In the genomic region with DNA sequence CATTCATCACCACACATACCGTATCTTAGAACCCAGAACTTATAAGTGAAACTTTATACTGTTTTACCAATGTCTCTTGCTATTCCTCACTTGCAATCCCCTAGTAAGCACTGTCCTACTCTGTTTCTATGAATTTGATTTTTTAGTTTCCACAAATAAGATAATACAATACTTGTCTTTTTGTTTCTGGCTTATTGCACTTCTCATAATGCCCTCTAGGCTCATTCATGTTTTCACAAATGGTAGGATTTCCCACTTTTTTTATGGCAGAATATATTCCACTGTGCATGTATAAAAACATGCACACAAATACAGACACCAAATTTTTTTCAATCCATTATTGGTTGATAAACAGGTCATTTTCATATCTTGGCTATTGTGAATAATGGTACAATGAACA, we compare ENCODE assay signal across 1 cellular context.
TF ChIP-seq lines count a peak whose summit lies in the region.

No MANE protein-coding gene starts in this region.

TF ChIP-seq in WTC11, 78 proteins besides CTCF, POLR2A, EP300 and RAD21 (continued from another document):
- TF ChIP-seq, protein P1, sequence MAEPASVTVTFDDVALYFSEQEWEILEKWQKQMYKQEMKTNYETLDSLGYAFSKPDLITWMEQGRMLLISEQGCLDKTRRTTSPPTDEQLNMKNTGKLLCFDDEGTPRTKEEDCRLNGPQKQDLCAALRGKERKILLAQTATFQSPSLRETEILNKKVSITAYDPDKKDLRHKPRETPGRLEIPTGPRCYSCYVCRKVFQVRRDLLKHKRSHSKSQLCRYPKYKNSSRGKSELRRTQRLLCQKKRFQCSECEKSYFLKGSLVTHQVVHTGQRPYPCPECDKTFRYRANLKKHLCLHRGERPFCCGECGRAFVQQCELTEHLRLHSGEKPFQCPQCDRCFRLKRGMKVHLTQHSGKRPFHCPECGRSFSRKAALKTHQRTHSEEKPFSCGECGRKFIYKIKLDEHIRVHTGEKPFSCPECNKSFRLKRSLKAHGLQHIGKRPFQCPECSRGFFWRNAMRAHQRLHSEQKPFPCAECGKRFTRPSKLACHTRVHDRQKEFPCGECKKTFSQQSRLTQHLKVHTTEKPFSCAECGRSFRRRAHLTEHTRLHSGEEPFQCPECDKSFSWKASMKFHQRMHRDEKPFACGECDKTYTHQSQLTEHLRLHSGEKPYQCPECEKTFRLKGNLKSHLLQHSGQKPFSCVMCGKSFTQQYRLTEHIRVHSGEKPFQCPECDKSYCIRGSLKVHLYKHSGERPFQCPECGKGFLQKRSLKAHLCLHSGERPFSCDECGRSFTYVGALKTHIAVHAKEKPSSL (CRISPR knock-in tag; conservative IDR thresholded peaks at IDR 0.05) = no peak
